In genomic region chr17:42519546-42520444, GRCh38 we compare ENCODE assay signal across 1 cellular context.
A peak's percentile ranks its signal among the peaks of the same experiment; 100 is the strongest.
TF ChIP-seq lines count a peak whose summit lies in the region.

No MANE protein-coding gene starts in this region.

TF ChIP-seq in GM23338, 12 proteins besides CTCF, POLR2A, EP300 and RAD21 (continued from another document):
- TF ChIP-seq ZNF462 (CRISPR knock-in tag; IDR thresholded peaks at IDR 0.05) (no peak), ZNF114 (CRISPR knock-in tag; IDR thresholded peaks at IDR 0.05) (no peak), CREB1 (CRISPR knock-in tag; IDR thresholded peaks at IDR 0.05; ENCODE audit: low read depth) (no peak), EZH2 (IDR thresholded peaks at IDR 0.05; ENCODE audit: low read depth, unreplicated experiment) (no peak), ZNF331 (CRISPR knock-in tag; IDR thresholded peaks at IDR 0.05; ENCODE audit: low read depth) (no peak), REST (IDR thresholded peaks at IDR 0.05; ENCODE audit: unreplicated experiment) (peak; percentile 46), STAT1 (IDR thresholded peaks at IDR 0.05; ENCODE audit: unreplicated experiment) (no peak), ETS1 (IDR thresholded peaks at IDR 0.05) (no peak), NANOG (IDR thresholded peaks at IDR 0.05; ENCODE audit: borderline replicate concordance) (no peak), JUNB (IDR thresholded peaks at IDR 0.05; ENCODE audit: unreplicated experiment) (no peak)
